ENCODE assay signal across 1 cellular context in the genomic region with DNA sequence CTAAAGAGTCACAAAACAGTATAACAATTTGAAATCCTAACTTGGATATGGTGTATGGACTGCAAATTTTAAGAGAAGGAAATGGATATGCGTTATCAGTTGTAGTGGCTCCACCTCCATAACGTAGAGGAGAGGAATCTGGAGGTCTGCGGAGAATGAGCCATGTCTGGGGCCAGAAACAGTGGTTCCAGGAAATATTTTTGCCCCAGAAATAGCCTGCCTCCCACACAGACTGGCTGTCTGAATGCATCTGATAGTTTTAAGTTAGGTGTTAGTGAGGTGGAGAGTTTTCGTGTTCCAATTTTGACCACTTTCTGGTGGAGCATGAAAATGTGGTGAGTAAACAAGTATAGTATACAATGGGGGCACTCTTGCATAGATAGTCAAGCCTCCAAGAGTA.
TF ChIP-seq lines count a peak whose summit lies in the region.

No MANE protein-coding gene starts in this region.

TF ChIP-seq in H1, 55 proteins besides CTCF, POLR2A, EP300 and RAD21:
- TF ChIP-seq KDM4A (IDR thresholded peaks at IDR 0.05; ENCODE audit: low read depth, low read length, severe bottlenecking): no peak
- no peak for TF ChIP-seq ATF2 (IDR thresholded peaks at IDR 0.05; ENCODE audit: low read length)
- TF ChIP-seq CHD2 (IDR thresholded peaks at IDR 0.05; ENCODE audit: low read length): no peak
- no peak for TF ChIP-seq SP4 (IDR thresholded peaks at IDR 0.05; ENCODE audit: low read length)
- TF ChIP-seq, protein P1, sequence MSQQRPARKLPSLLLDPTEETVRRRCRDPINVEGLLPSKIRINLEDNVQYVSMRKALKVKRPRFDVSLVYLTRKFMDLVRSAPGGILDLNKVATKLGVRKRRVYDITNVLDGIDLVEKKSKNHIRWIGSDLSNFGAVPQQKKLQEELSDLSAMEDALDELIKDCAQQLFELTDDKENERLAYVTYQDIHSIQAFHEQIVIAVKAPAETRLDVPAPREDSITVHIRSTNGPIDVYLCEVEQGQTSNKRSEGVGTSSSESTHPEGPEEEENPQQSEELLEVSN (IDR thresholded peaks at IDR 0.05): no peak
- TF ChIP-seq NRF1 (IDR thresholded peaks at IDR 0.05; ENCODE audit: low read depth, low read length): no peak
- TF ChIP-seq, protein P2, sequence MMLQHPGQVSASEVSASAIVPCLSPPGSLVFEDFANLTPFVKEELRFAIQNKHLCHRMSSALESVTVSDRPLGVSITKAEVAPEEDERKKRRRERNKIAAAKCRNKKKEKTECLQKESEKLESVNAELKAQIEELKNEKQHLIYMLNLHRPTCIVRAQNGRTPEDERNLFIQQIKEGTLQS (IDR thresholded peaks at IDR 0.05; ENCODE audit: insufficient read depth, low read depth, low read length): no peak
- no peak for TF ChIP-seq GABPA (IDR thresholded peaks at IDR 0.05; ENCODE audit: borderline replicate concordance, insufficient read depth, low read length)
- TF ChIP-seq HDAC2 (IDR thresholded peaks at IDR 0.05; ENCODE audit: borderline replicate concordance in 1 of 2, low read depth in 2 of 2, low read length in 2 of 2): no peak
- no peak for TF ChIP-seq CTBP2 (IDR thresholded peaks at IDR 0.05; ENCODE audit: borderline replicate concordance, insufficient read depth, insufficient read length, low read length)
- no peak for TF ChIP-seq RBBP5 (IDR thresholded peaks at IDR 0.05; ENCODE audit: borderline replicate concordance, low read depth, low read length)
- no peak for TF ChIP-seq RFX5 (IDR thresholded peaks at IDR 0.05; ENCODE audit: borderline replicate concordance, low read depth, low read length)
- no peak for TF ChIP-seq TCF12 (IDR thresholded peaks at IDR 0.05; ENCODE audit: low read depth, low read length)
- TF ChIP-seq, protein P3, sequence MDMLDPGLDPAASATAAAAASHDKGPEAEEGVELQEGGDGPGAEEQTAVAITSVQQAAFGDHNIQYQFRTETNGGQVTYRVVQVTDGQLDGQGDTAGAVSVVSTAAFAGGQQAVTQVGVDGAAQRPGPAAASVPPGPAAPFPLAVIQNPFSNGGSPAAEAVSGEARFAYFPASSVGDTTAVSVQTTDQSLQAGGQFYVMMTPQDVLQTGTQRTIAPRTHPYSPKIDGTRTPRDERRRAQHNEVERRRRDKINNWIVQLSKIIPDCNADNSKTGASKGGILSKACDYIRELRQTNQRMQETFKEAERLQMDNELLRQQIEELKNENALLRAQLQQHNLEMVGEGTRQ (IDR thresholded peaks at IDR 0.05; ENCODE audit: low read length): no peak
- no peak for TF ChIP-seq CREB1 (IDR thresholded peaks at IDR 0.05)
- no peak for TF ChIP-seq SUZ12 (IDR thresholded peaks at IDR 0.05; ENCODE audit: low read length)
- TF ChIP-seq CEBPB (IDR thresholded peaks at IDR 0.05; ENCODE audit: low read depth, low read length): no peak
- TF ChIP-seq MAFK (IDR thresholded peaks at IDR 0.05; ENCODE audit: low read depth, low read length): no peak
- TF ChIP-seq, protein P4, sequence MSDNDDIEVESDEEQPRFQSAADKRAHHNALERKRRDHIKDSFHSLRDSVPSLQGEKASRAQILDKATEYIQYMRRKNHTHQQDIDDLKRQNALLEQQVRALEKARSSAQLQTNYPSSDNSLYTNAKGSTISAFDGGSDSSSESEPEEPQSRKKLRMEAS (IDR thresholded peaks at IDR 0.05): no peak
- TF ChIP-seq SP2 (IDR thresholded peaks at IDR 0.05; ENCODE audit: low read length): no peak
TF ChIP-seq in H1: peak in this region for 0.
